In genomic region chr6:19731286-19731685, GRCh38 we compare ENCODE assay signal across 1 cellular context.
TF ChIP-seq lines count a peak whose summit lies in the region.

No MANE protein-coding gene starts in this region.

TF ChIP-seq in H1, 55 proteins besides CTCF, POLR2A, EP300 and RAD21:
- TF ChIP-seq CHD7 (IDR thresholded peaks at IDR 0.05; ENCODE audit: insufficient replicate concordance, low read length) (no peak), SUZ12 (IDR thresholded peaks at IDR 0.05; ENCODE audit: low read length) (no peak), KDM5A (IDR thresholded peaks at IDR 0.05; ENCODE audit: low read length) (no peak), POLR2AphosphoS5 (IDR thresholded peaks at IDR 0.05; ENCODE audit: low read depth, low read length) (no peak), TEAD4 (IDR thresholded peaks at IDR 0.05; ENCODE audit: low read depth, low read length) (no peak), SP2 (IDR thresholded peaks at IDR 0.05; ENCODE audit: low read length) (no peak), CTBP2 (IDR thresholded peaks at IDR 0.05; ENCODE audit: borderline replicate concordance, insufficient read depth, insufficient read length, low read length) (no peak), GTF2F1 (IDR thresholded peaks at IDR 0.05; ENCODE audit: borderline replicate concordance, low read depth, low read length) (no peak), CBX8 (IDR thresholded peaks at IDR 0.05; ENCODE audit: borderline replicate concordance, low read depth, low read length) (no peak), BCL11A (IDR thresholded peaks at IDR 0.05; ENCODE audit: low read depth in 2 of 2, low read length in 2 of 2) (no peak), JUND (IDR thresholded peaks at IDR 0.05; ENCODE audit: low read length) (no peak), CHD1 (IDR thresholded peaks at IDR 0.05; ENCODE audit: low read depth, low read length) (no peak), RNF2 (IDR thresholded peaks at IDR 0.05; ENCODE audit: borderline replicate concordance, low read depth, low read length, missing control alignments, poor library complexity, severe bottlenecking) (no peak), MAFK (IDR thresholded peaks at IDR 0.05; ENCODE audit: low read depth, low read length) (no peak), KDM4A (IDR thresholded peaks at IDR 0.05; ENCODE audit: low read depth, low read length, severe bottlenecking) (no peak), PHF8 (conservative IDR thresholded peaks at IDR 0.05; ENCODE audit: low read depth, low read length) (no peak)
